Comparison of ENCODE assay signal across 11 cellular contexts in the genomic region with DNA sequence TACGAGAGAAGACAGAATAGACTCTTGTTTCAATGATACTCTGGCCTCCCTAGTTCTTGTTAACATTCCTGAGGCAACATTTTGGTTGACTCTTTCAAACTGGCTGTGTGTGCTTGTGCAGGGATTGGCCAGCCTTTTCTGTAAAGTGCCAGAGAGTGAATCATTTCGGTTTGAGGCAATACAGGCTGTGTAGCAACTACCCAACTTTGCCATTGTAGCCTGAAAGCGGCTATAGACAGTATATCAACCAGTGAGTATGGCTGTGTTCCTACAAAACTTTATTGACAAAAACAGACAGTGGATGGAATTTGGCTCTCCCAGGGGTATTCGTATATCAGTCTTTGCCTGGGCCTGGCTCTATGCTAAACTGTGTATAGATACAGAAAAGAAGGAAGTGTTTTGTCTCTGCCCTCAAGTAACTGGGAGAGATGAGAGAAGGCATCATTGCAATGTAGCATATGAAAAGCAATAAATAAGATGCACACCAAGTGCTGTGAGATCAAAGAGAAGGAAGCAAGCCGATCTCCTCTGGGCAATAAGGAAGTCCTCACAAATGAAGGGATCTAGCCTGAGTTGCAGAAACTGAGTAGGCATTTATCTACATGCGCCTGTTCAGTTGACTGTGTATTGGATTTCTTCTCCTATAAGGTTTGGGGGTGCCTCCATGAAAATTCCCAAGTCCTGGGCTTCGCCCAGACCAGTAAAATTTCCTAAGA.
DNase-seq lines count a peak whose midpoint lies in the region; ATAC-seq lines count a peak whose summit lies in the region.
"Had no signal": no experiment of that assay in that cellular context is flagged by ENCODE, and none has a peak within 500 bp of the region (broad histone marks: within the 10 kb centered on the region; RNA-seq: fewer than 3 reads in every experiment).

No MANE protein-coding gene starts in this region.

- POLR2A ChIA-PET in naive thymus-derived CD4-positive, alpha-beta T cell (lab: Charles Lee), result no interaction called here

- H3K4me1 ChIP-seq in naive thymus-derived CD4-positive, alpha-beta T cell (ENCODE audit: control insufficient read depth in 2 of 2, insufficient read depth in 2 of 2, low read length in 2 of 2), result no peaks in the 10 kb centered on the region

- no peak overlapping the region for H3K27ac Mint-ChIP-seq in naive thymus-derived CD4-positive, alpha-beta T cell
- no peak overlapping the region for H3K27ac Mint-ChIP-seq in activated CD8-positive, alpha-beta memory T cell treated with anti-CD3 and anti-CD28 coated beads, Interleukin-2, amount 10 ng/mL, durations not matched to agents 7 days and 5 days

- peak overlapping the region; percentile 99 for H3K27ac ChIP-seq in epithelial cell of prostate
- no peak overlapping the region for H3K27ac ChIP-seq in naive thymus-derived CD4-positive, alpha-beta T cell (ENCODE audit: low read depth, low read length)

- H3K9me3 ChIP-seq in naive thymus-derived CD4-positive, alpha-beta T cell (ENCODE audit: control insufficient read depth in 2 of 3, low read length in 3 of 3), result no peaks in the 10 kb centered on the region

- peak; percentile 88 for DNase-seq in AG20443 (ENCODE audit: low spot score)
- DNase-seq in NOMO-1 treated with dmso at 0.1 percent for 144 hours (lab: John Stamatoyannopoulos, UW; ENCODE audit: unreplicated experiment), result peak; percentile 55
- DNase-seq in epithelial cell of prostate (ENCODE audit: low read depth, low spot score), result peak; percentile 95
- no peak for DNase-seq in naive thymus-derived CD4-positive, alpha-beta T cell
- no peak for DNase-seq in activated CD8-positive, alpha-beta memory T cell treated with anti-CD3 and anti-CD28 coated beads, Interleukin-2, amount 10 ng/mL, durations not matched to agents 7 days and 5 days
- no peak for DNase-seq in activated effector memory CD4-positive, alpha-beta T cell treated with anti-CD3 and anti-CD28 coated beads, Interleukin-2, amount 50 U/mL, for 16 hours
- DNase-seq in SK-N-DZ (ENCODE audit: low spot score), result no peak
- DNase-seq: activated CD8-positive, alpha-beta memory T cell treated with anti-CD3 and anti-CD28 coated beads, Interleukin-2, amount 50 U/mL, for 48 hours; hippocampal formation; NCI-H446 treated with DMSO at 0.1 percent for 48 hours had no signal

- intact Hi-C loops in naive thymus-derived CD4-positive, alpha-beta T cell (cut with micrococcal nuclease), result no loop called here

- peaks cover 0 to 16% (median 5%) of the 10 kb centered on the region in 11 donors for H3K9me3 Mint-ChIP-seq in naive thymus-derived CD4-positive, alpha-beta T cell
- H3K9me3 Mint-ChIP-seq in activated CD8-positive, alpha-beta memory T cell treated with anti-CD3 and anti-CD28 coated beads, Interleukin-2, amount 10 ng/mL, durations not matched to agents 7 days and 5 days (ENCODE audit: low read depth), result peaks cover under 1% of the 10 kb centered on the region

- no peak overlapping the region for H3K4me3 ChIP-seq in naive thymus-derived CD4-positive, alpha-beta T cell (ENCODE audit: low read length)

- H3K27me3 Mint-ChIP-seq in naive thymus-derived CD4-positive, alpha-beta T cell, result no peaks in the 10 kb centered on the region
- no peaks in the 10 kb centered on the region for H3K27me3 Mint-ChIP-seq in activated CD8-positive, alpha-beta memory T cell treated with anti-CD3 and anti-CD28 coated beads, Interleukin-2, amount 10 ng/mL, durations not matched to agents 7 days and 5 days

- peak; percentile 71 for ATAC-seq in naive thymus-derived CD4-positive, alpha-beta T cell
- ATAC-seq in activated CD8-positive, alpha-beta memory T cell treated with anti-CD3 and anti-CD28 coated beads, Interleukin-2, amount 10 ng/mL, durations not matched to agents 7 days and 5 days, result no peak
- no peak for ATAC-seq in HG02623 (IDR thresholded peaks at IDR 0.05; ENCODE audit: unreplicated experiment)

- CTCF ChIA-PET in naive thymus-derived CD4-positive, alpha-beta T cell (lab: Charles Lee), result no interaction called here
- CTCF ChIA-PET in activated CD8-positive, alpha-beta memory T cell treated with anti-CD3 and anti-CD28 coated beads, Interleukin-2, amount 10 ng/mL, durations not matched to agents 7 days and 5 days (lab: Charles Lee), result no interaction called here

- H3K4me1 Mint-ChIP-seq in naive thymus-derived CD4-positive, alpha-beta T cell, result no peaks in the 10 kb centered on the region
- H3K4me1 Mint-ChIP-seq in activated CD8-positive, alpha-beta memory T cell treated with anti-CD3 and anti-CD28 coated beads, Interleukin-2, amount 10 ng/mL, durations not matched to agents 7 days and 5 days, result no peaks in the 10 kb centered on the region

- H3K36me3 ChIP-seq in naive thymus-derived CD4-positive, alpha-beta T cell (ENCODE audit: control insufficient read depth in 2 of 3, insufficient read depth in 3 of 3, low read length in 3 of 3), result no peaks in the 10 kb centered on the region

- H3K4me3 Mint-ChIP-seq in naive thymus-derived CD4-positive, alpha-beta T cell, result no peak overlapping the region
- H3K4me3 Mint-ChIP-seq in activated CD8-positive, alpha-beta memory T cell treated with anti-CD3 and anti-CD28 coated beads, Interleukin-2, amount 10 ng/mL, durations not matched to agents 7 days and 5 days, result no peak overlapping the region

- H3K27me3 ChIP-seq in naive thymus-derived CD4-positive, alpha-beta T cell (ENCODE audit: control insufficient read depth in 2 of 2, insufficient read depth in 2 of 2, low read length in 2 of 2), result no peaks in the 10 kb centered on the region

- peaks cover 0 to 4% (median 0%) of the 10 kb centered on the region in 5 donors for H3K36me3 Mint-ChIP-seq in naive thymus-derived CD4-positive, alpha-beta T cell
- H3K36me3 Mint-ChIP-seq in activated CD8-positive, alpha-beta memory T cell treated with anti-CD3 and anti-CD28 coated beads, Interleukin-2, amount 10 ng/mL, durations not matched to agents 7 days and 5 days, result no peaks in the 10 kb centered on the region

Comparison
In these comparisons a context has a peak if more than half of its experiments do, and no peak if none do; other contexts are left out.
1. DNase-seq: peak in AG20443 (single experiment), NOMO-1 treated with dmso at 0.1 percent for 144 hours (single experiment) and epithelial cell of prostate (single experiment); none in naive thymus-derived CD4-positive, alpha-beta T cell (0 of 9), activated CD8-positive, alpha-beta memory T cell treated with anti-CD3 and anti-CD28 coated beads, Interleukin-2, amount 10 ng/mL, durations not matched to agents 7 days and 5 days (single experiment), activated effector memory CD4-positive, alpha-beta T cell treated with anti-CD3 and anti-CD28 coated beads, Interleukin-2, amount 50 U/mL, for 16 hours (single experiment) and SK-N-DZ (single experiment).